23 cellular contexts compared by ENCODE assay signal in the genomic region with DNA sequence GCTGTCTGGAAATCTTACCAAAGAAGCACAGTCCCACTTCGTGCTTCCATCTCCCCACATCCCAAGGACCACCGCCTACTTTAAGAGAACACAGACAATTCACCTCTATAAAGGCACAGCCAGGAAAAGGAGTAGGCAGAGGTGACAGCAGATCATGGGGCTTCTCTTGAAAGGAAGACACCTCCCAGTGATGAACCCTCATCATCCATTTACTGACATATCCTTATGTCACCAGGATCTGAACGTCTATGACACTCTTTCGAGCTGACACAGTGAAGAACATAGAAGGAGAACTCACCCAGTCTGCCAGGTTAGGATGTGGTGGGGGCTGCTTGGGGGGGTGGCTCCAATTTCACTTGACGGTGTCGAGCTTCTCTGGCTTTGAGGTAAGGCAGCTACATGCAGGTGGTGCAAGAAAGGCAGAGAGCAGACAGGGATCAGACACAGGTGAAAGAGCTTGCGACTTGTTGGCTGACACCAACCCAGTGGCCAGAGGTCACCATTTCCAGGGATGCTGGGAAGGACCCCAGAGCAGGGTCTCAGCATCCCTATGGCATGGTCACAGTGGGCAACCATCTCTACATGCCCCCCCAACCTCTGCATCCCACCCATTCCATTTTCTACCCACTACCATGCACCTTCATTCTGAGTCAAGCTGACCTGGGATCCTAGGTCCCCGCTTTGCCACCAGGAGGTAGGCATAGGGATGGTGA.
"Had no signal": no experiment of that assay in that cellular context is flagged by ENCODE, and none has a peak within 500 bp of the region (broad histone marks: within the 10 kb centered on the region; RNA-seq: fewer than 3 reads in every experiment).

No MANE protein-coding gene starts in this region.

- H3K9me3 ChIP-seq: esophagus squamous epithelium, gastrocnemius medialis, prostate gland, right atrium auricular region, tibial nerve had no signal

- H3K27me3 Mint-ChIP-seq: activated B cell treated with CpG ODN at 0.5 μM for 24 hours; activated CD4-positive, alpha-beta memory T cell treated with anti-CD3 and anti-CD28 coated beads for 36 hours; effector memory CD8-positive, alpha-beta T cell; naive thymus-derived CD8-positive, alpha-beta T cell had no signal

- H3K4me1 ChIP-seq: neural progenitor cell, prostate gland had no signal

- H3K4me3 Mint-ChIP-seq: activated B cell treated with CpG ODN at 0.5 μM for 24 hours; activated CD4-positive, alpha-beta memory T cell treated with anti-CD3 and anti-CD28 coated beads for 36 hours; effector memory CD8-positive, alpha-beta T cell; mesothelial cell of epicardium; naive thymus-derived CD8-positive, alpha-beta T cell; neural progenitor cell; T-helper 1 cell treated with Interleukin-12 subunit alpha and Interleukin-12 subunit beta and Interleukin-4 antibody, amounts not matched to agents 30 μg/mL and 1 μg/mL, for 36 hours had no signal

- H3K9me3 Mint-ChIP-seq: activated B cell treated with CpG ODN at 0.5 μM for 24 hours; activated CD4-positive, alpha-beta memory T cell treated with anti-CD3 and anti-CD28 coated beads for 36 hours; effector memory CD8-positive, alpha-beta T cell; mesothelial cell of epicardium; naive thymus-derived CD8-positive, alpha-beta T cell; neural progenitor cell; T-helper 1 cell treated with Interleukin-12 subunit alpha and Interleukin-12 subunit beta and Interleukin-4 antibody, amounts not matched to agents 30 μg/mL and 1 μg/mL, for 36 hours had no signal

- H3K4me3 ChIP-seq: esophagus squamous epithelium, gastrocnemius medialis, neural progenitor cell, prostate gland, right atrium auricular region, tibial nerve had no signal

- H3K4me1 Mint-ChIP-seq: activated B cell treated with CpG ODN at 0.5 μM for 24 hours had no signal

- H3K27ac Mint-ChIP-seq: activated B cell treated with CpG ODN at 0.5 μM for 24 hours; activated CD4-positive, alpha-beta memory T cell treated with anti-CD3 and anti-CD28 coated beads for 36 hours; mesothelial cell of epicardium; neural progenitor cell; T-helper 1 cell treated with Interleukin-12 subunit alpha and Interleukin-12 subunit beta and Interleukin-4 antibody, amounts not matched to agents 30 μg/mL and 1 μg/mL, for 36 hours had no signal

- DNase-seq: activated B cell treated with CpG ODN at 0.5 μM for 24 hours; activated CD4-positive, alpha-beta memory T cell treated with anti-CD3 and anti-CD28 coated beads for 36 hours; activated CD4-positive, alpha-beta T cell treated with anti-CD3 and anti-CD28 coated beads for 4 hours; activated naive CD4-positive, alpha-beta T cell treated with Interleukin-2 at 50 U/mL for 16 hours; activated T-cell treated with anti-CD3 and anti-CD28 coated beads, Interleukin-2, amount 50 U/mL, for 48 hours; aorta; brain microvascular endothelial cell; effector memory CD8-positive, alpha-beta T cell; esophagus squamous epithelium; gastrocnemius medialis; hippocampal formation; left ventricle myocardium superior; mammary epithelial cell; naive thymus-derived CD8-positive, alpha-beta T cell; stimulated activated CD4-positive, alpha-beta T cell treated with anti-CD3 and anti-CD28 coated beads, Interleukin-4, amount 100 ng/mL, for 24 hours; stimulated activated naive CD4-positive, alpha-beta T cell treated with Interleukin-2 at 50 U/mL for 16 hours; T1000 had no signal

- H3K27ac ChIP-seq: brain microvascular endothelial cell, esophagus squamous epithelium, gastrocnemius medialis, neural progenitor cell, prostate gland, right atrium auricular region, tibial nerve had no signal

- H3K36me3 ChIP-seq: neural progenitor cell had no signal

- ATAC-seq: effector memory CD8-positive, alpha-beta T cell; gastrocnemius medialis; naive thymus-derived CD8-positive, alpha-beta T cell had no signal

- H3K36me3 Mint-ChIP-seq: activated CD4-positive, alpha-beta memory T cell treated with anti-CD3 and anti-CD28 coated beads for 36 hours had no signal

- H3K27me3 ChIP-seq: brain microvascular endothelial cell, esophagus squamous epithelium, gastrocnemius medialis, neural progenitor cell, right atrium auricular region, tibial nerve had no signal
